8 cellular contexts compared by ENCODE assay signal in the genomic region with DNA sequence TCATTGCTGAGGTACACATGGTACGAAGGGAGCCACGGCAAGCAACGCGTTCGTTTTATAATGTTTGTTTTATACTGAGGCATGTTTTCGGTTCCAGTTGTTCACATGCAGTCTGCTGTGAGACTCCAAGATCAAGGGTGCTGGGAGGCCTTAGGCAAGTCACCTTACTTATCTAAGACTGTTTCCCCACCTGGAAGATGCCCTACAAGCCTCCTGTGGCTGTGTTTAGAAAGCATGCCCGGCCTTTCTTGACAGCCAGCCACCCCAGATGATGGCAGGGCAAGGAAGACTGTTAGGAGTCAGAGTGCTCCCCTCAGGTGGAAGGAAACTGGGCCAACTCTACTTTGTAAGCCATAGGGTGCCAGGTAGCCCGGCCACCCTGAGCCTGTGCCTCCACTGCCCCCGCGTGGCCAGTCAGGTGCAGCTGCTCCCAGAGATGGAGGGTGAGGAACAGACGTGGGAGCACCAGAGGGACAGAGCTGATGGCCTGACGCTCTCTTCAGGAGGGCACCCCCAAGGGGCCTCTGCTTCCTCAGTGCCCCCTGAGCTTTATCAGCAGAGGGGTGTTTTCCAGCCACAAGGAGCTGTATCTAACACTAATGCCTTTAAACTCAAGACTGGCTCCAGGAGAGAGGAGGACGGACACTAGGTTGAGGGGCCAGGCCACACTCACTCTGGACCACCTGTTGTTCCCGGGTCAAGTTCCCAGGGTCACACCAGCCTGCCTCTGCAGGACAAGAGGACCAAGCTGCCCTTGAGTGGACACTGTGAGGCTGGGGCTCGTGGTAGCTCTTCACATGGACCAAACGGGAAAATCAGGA. TPM values are rescaled to one million over a fixed set of nuclear protein-coding genes. Genes with fewer than 3 reads are reported as not detected.
A peak's percentile ranks its signal among the peaks of the same experiment; 100 is the strongest.
DNase-seq lines count a peak whose midpoint lies in the region; ATAC-seq lines count a peak whose summit lies in the region.

No MANE protein-coding gene starts in this region.

- H3K27ac Mint-ChIP-seq in activated CD4-positive, alpha-beta memory T cell treated with anti-CD3 and anti-CD28 coated beads, Interleukin-2, amount 10 ng/mL, durations not matched to agents 7 days and 5 days = peak overlapping the region; percentile 48

- POLR2A ChIA-PET in activated CD4-positive, alpha-beta memory T cell treated with anti-CD3 and anti-CD28 coated beads, Interleukin-2, amount 10 ng/mL, durations not matched to agents 7 days and 5 days (lab: Charles Lee) = interaction anchor here (0.6 to 8.9 kb wide), 11 partner anchors 8 to 225 kb away, joined by 3 to 60 read pairs (median 5); a partner anchor contains a TSS

- H3K4me1 Mint-ChIP-seq in activated CD4-positive, alpha-beta memory T cell treated with anti-CD3 and anti-CD28 coated beads, Interleukin-2, amount 10 ng/mL, durations not matched to agents 7 days and 5 days = peaks cover 42% of the 10 kb centered on the region

- CTCF ChIA-PET in activated CD4-positive, alpha-beta memory T cell treated with anti-CD3 and anti-CD28 coated beads, Interleukin-2, amount 10 ng/mL, durations not matched to agents 7 days and 5 days (lab: Charles Lee) = interaction anchor here (0.5 to 10.6 kb wide), 16 partner anchors 8 to 113 kb away, joined by 3 to 78 read pairs (median 8); a partner anchor contains a TSS

- ATAC-seq in HG03196 (IDR thresholded peaks at IDR 0.05; ENCODE audit: unreplicated experiment) = no peak

- no peaks in the 10 kb centered on the region for H3K27me3 Mint-ChIP-seq in activated CD4-positive, alpha-beta memory T cell treated with anti-CD3 and anti-CD28 coated beads, Interleukin-2, amount 10 ng/mL, durations not matched to agents 7 days and 5 days

- peaks cover 70% of the 10 kb centered on the region for H3K36me3 Mint-ChIP-seq in activated CD4-positive, alpha-beta memory T cell treated with anti-CD3 and anti-CD28 coated beads, Interleukin-2, amount 10 ng/mL, durations not matched to agents 7 days and 5 days (ENCODE audit: low read depth)

- no peaks in the 10 kb centered on the region for H3K9me3 Mint-ChIP-seq in activated CD4-positive, alpha-beta memory T cell treated with anti-CD3 and anti-CD28 coated beads, Interleukin-2, amount 10 ng/mL, durations not matched to agents 7 days and 5 days

- H3K4me3 Mint-ChIP-seq in activated CD4-positive, alpha-beta memory T cell treated with anti-CD3 and anti-CD28 coated beads, Interleukin-2, amount 10 ng/mL, durations not matched to agents 7 days and 5 days = no peak overlapping the region

- DNase-seq in NCI-H2029 treated with DMSO at 0.1 percent for 48 hours (lab: John Stamatoyannopoulos, UW) = peak; percentile 5
- DNase-seq in NCI-H2029 (lab: John Stamatoyannopoulos, UW) = no peak
- DNase-seq in NCI-H510A treated with DMSO at 0.1 percent for 48 hours (lab: John Stamatoyannopoulos, UW) = peak; percentile 71
- DNase-seq in activated CD4-positive, alpha-beta memory T cell treated with anti-CD3 and anti-CD28 coated beads, Interleukin-2, amount 10 ng/mL, durations not matched to agents 7 days and 5 days = peak; percentile 78
- peak; percentile 83 for DNase-seq in ecto neural progenitor cell (ENCODE audit: low spot score)
- DNase-seq in mucosa of gallbladder (ENCODE audit: low spot score) = peak; percentile 80
- peak; percentile 68 for DNase-seq in stimulated activated naive CD4-positive, alpha-beta T cell treated with Interleukin-2 at 50 U/mL for 16 hours (lab: John Stamatoyannopoulos, UW)

RNA-seq across cellular contexts. Expression of a gene that starts 5.4 kb away (rescaled TPM):
- total RNA-seq in activated CD4-positive, alpha-beta memory T cell treated with anti-CD3 and anti-CD28 coated beads, Interleukin-2, amount 10 ng/mL, durations not matched to agents 7 days and 5 days = 10 to 100 TPM; 32.1 to 32.3 TPM
- total RNA-seq in mucosa of gallbladder = 43.7 TPM

RNA-seq across cellular contexts. Expression of a gene that starts 22.3 kb away (rescaled TPM):
- total RNA-seq in activated CD4-positive, alpha-beta memory T cell treated with anti-CD3 and anti-CD28 coated beads, Interleukin-2, amount 10 ng/mL, durations not matched to agents 7 days and 5 days = 100 to 1,000 TPM; 320 to 328 TPM
- total RNA-seq in mucosa of gallbladder = 568 TPM

RNA-seq across cellular contexts. Expression of a gene that starts 33.7 kb away (rescaled TPM):
- 10 to 100 TPM; 56.1 to 58.5 TPM for total RNA-seq in activated CD4-positive, alpha-beta memory T cell treated with anti-CD3 and anti-CD28 coated beads, Interleukin-2, amount 10 ng/mL, durations not matched to agents 7 days and 5 days
- total RNA-seq in mucosa of gallbladder = 5.1 TPM

RNA-seq across cellular contexts. Expression of a gene that starts 58.0 kb away (rescaled TPM):
- not detected for total RNA-seq in activated CD4-positive, alpha-beta memory T cell treated with anti-CD3 and anti-CD28 coated beads, Interleukin-2, amount 10 ng/mL, durations not matched to agents 7 days and 5 days
- 1.8 TPM for total RNA-seq in mucosa of gallbladder
